14 cellular contexts compared by ENCODE assay signal in the genomic region with DNA sequence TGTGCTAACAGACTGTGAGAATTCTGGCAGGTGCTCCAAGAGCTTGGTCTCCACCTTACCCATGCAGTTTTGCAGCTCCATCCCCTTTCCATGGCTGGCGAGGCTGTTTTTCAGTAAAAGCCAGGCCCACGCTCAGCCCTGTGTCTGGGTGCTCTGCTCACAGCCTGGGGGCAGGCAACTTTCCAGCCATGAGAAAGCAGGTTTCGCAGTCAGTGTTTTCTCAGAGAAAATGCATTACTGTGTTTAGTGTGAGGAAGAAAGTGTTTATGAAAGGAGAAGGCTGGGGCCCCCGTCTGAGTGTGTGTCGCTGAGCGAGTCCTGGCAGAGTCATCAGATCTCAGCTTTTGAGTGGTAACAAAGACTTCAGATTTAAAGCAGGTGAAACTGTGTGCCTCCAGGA.
DNase-seq lines count a peak whose midpoint lies in the region; ATAC-seq and TF ChIP-seq lines count a peak whose summit lies in the region.
"Had no signal": no experiment of that assay in that cellular context is flagged by ENCODE, and none has a peak within 500 bp of the region (broad histone marks: within the 10 kb centered on the region; RNA-seq: fewer than 3 reads in every experiment).

No MANE protein-coding gene starts in this region.

- no peak overlapping the region for H2BK12ac ChIP-seq in H9 (ENCODE audit: insufficient read length, low read depth, low read length)

- no peaks in the 10 kb centered on the region; the same call in 1 of the 2 replicates for H3K27me3 Mint-ChIP-seq in H9 (ENCODE audit: low read depth)
- H3K27me3 Mint-ChIP-seq in neural crest cell (ENCODE audit: low read depth), result no peaks in the 10 kb centered on the region

- no CpG with 5 or more reads among the region's 6 CpGs for whole genome bisulfite sequencing in H9 (ENCODE audit: extremely low coverage, insufficient read length, low lambda C conversion rate)
- 42% methylated on average over 6 of the region's 6 CpGs for WGBS in esophagus muscularis mucosa
- WGBS in SK-N-SH (ENCODE audit: low lambda C conversion rate), result 3% methylated on average over 6 of the region's 6 CpGs

- CTCF ChIA-PET in SK-N-SH (lab: Yijun Ruan, JAX), result no interaction called here

- no peak overlapping the region for H4K5ac ChIP-seq in H9 (ENCODE audit: insufficient read length, low read depth, low read length)

- no peak for TF ChIP-seq EP300 in esophagus muscularis mucosa (IDR thresholded peaks at IDR 0.05)
- no peak for TF ChIP-seq EP300 in SK-N-SH (IDR thresholded peaks at IDR 0.05; ENCODE audit: borderline replicate concordance in 1 of 2, low read depth in 1 of 2, low read length in 1 of 2)

- H3K4me1 Mint-ChIP-seq in H9 (peaks cover 9 to 10% of the 10 kb centered on the region in 2 experiments), neural crest cell (peaks cover 16% of the 10 kb centered on the region)

- H3K4ac ChIP-seq in H9 (ENCODE audit: low read depth, low read length), result no peak overlapping the region

- H2AFZ ChIP-seq in H9 (ENCODE audit: low read length), result peak overlapping the region; percentile 73
- no peak overlapping the region for H2AFZ ChIP-seq in SK-N-SH (ENCODE audit: low read depth)

- no peak overlapping the region for H3T11ph ChIP-seq in H9 (ENCODE audit: low read length)

- no peak overlapping the region for H2AK5ac ChIP-seq in H9 (ENCODE audit: insufficient read length, low read length)

- H3K9me3 Mint-ChIP-seq in H9, result peaks cover 3 to 15% of the 10 kb centered on the region in 2 experiments; a peak in 3 of 5 replicates
- H3K9me3 Mint-ChIP-seq in neural crest cell, result peaks cover 5% of the 10 kb centered on the region

- POLR2A ChIA-PET in SK-N-SH (lab: Yijun Ruan, JAX), result no interaction called here

- TF ChIP-seq CTCF in H9 (conservative IDR thresholded peaks at IDR 0.05), result no peak
- no peak for TF ChIP-seq CTCF in esophagus muscularis mucosa (IDR thresholded peaks at IDR 0.05)
- TF ChIP-seq CTCF in neural crest cell (conservative IDR thresholded peaks at IDR 0.05), result no peak
- TF ChIP-seq CTCF in SK-N-SH (IDR thresholded peaks at IDR 0.05), result no peak

- H2BK20ac ChIP-seq in H9 (ENCODE audit: low read depth, low read length, poor library complexity, severe bottlenecking), result no peak overlapping the region

- H3K9me2 ChIP-seq in SK-N-SH, result no peaks in the 10 kb centered on the region

- H3K4me3 Mint-ChIP-seq in H9 (no peak overlapping the region), neural crest cell (no peak overlapping the region)

- H3K79me2 ChIP-seq in H9 (ENCODE audit: insufficient read depth, low read length) (no peaks in the 10 kb centered on the region), SK-N-SH (ENCODE audit: insufficient read depth) (no peaks in the 10 kb centered on the region)

- no peak overlapping the region for H4K8ac ChIP-seq in H9 (replicated peaks; ENCODE audit: insufficient read length, low read depth, low read length)

- no peak for DNase-seq in H9
- peak; percentile 64 for DNase-seq in esophagus muscularis mucosa (ENCODE audit: extremely low spot score)
- no peak for DNase-seq in neural crest cell (ENCODE audit: low read depth, low spot score)
- DNase-seq in SK-N-SH, result no peak
- DNase-seq in hippocampal formation (lab: John Stamatoyannopoulos, UW), result no peak
- DNase-seq: NCI-H1048, NCI-H1694, NCI-H345, NCI-H526 treated with DMSO at 0.1 percent for 48 hours had no signal

- ATAC-seq in GM18502 (IDR thresholded peaks at IDR 0.05; ENCODE audit: poor library complexity, unreplicated experiment), result no peak
- ATAC-seq: A549 had no signal

- intact Hi-C loops in esophagus muscularis mucosa (cut with DNase I), result no loop called here

- H3K4me3 ChIP-seq in esophagus muscularis mucosa (no peak overlapping the region), stomach smooth muscle (ENCODE audit: low read length in 2 of 2) (no peak overlapping the region), SK-N-SH (ENCODE audit: low read depth in 2 of 2, low read length in 1 of 2) (no peak overlapping the region)
- H3K4me3 ChIP-seq: A549, HAP-1 had no signal

- no peak overlapping the region for H3K56ac ChIP-seq in H9 (ENCODE audit: insufficient read length, low read depth, low read length)

- H4K20me1 ChIP-seq in H9 (ENCODE audit: control insufficient read depth, insufficient read depth, insufficient read length) (no peaks in the 10 kb centered on the region), SK-N-SH (ENCODE audit: insufficient read depth) (no peaks in the 10 kb centered on the region)

- H3K9ac ChIP-seq in H9 (ENCODE audit: extremely low read depth, insufficient read length, low read length), result no peak overlapping the region
- no peak overlapping the region for H3K9ac ChIP-seq in stomach smooth muscle (ENCODE audit: low read length in 2 of 2)
- no peak overlapping the region for H3K9ac ChIP-seq in SK-N-SH

- peak overlapping the region; percentile 74; the same call in 1 of the 2 replicates for H3K14ac ChIP-seq in H9 (ENCODE audit: insufficient read depth, low read length)

- H3K36me3 Mint-ChIP-seq in H9 (ENCODE audit: insufficient read depth in 1 of 3, low read depth in 3 of 3), result 0 out of 7 replicates have a peak, but pooled peaks cover 0 to 7% (median 2%) of the 10 kb centered on the region in 3 experiments
- peaks cover 2% of the 10 kb centered on the region for H3K36me3 Mint-ChIP-seq in neural crest cell (ENCODE audit: low read depth)

- H3K27ac ChIP-seq in H9 (ENCODE audit: insufficient read length, low read depth, low read length) (no peak overlapping the region), esophagus muscularis mucosa (replicated peaks in 1 of 4) (no peak overlapping the region), stomach smooth muscle (ENCODE audit: low read length) (peak overlapping the region; percentile 18), SK-N-SH (ENCODE audit: low read depth in 2 of 2, low read length in 1 of 2) (no peak overlapping the region)
- H3K27ac ChIP-seq: A549, C4-2B had no signal

- no peak for TF ChIP-seq RAD21 in SK-N-SH (IDR thresholded peaks at IDR 0.05; ENCODE audit: low read length)

- peaks cover 4% of the 10 kb centered on the region for H3K23me2 ChIP-seq in H9 (ENCODE audit: insufficient read length, low read depth, low read length, poor library complexity, severe bottlenecking)

- TF ChIP-seq POLR2A in esophagus muscularis mucosa (IDR thresholded peaks at IDR 0.05; ENCODE audit: low read depth), result no peak

- H3K9me3 ChIP-seq in H9 (ENCODE audit: control insufficient read depth, low read depth, low read length) (no peaks in the 10 kb centered on the region), esophagus muscularis mucosa (no peaks in the 10 kb centered on the region), stomach smooth muscle (ENCODE audit: control insufficient read depth in 2 of 2, low read length in 2 of 2) (no peaks in the 10 kb centered on the region), SK-N-SH (no peaks in the 10 kb centered on the region)
- H3K9me3 ChIP-seq: A549, HAP-1 had no signal

- H2BK5ac ChIP-seq in H9 (ENCODE audit: insufficient read length, low read length), result no peak overlapping the region

- H4K91ac ChIP-seq in H9 (ENCODE audit: insufficient read length, low read depth, low read length), result no peak overlapping the region

- no peak overlapping the region for H2BK120ac ChIP-seq in H9 (ENCODE audit: low read depth, low read length, poor library complexity, severe bottlenecking)

- no peak overlapping the region for H2BK15ac ChIP-seq in H9 (ENCODE audit: low read depth, low read length)

- H3K4me1 ChIP-seq in H9 (ENCODE audit: insufficient read depth, low read length), result no peaks in the 10 kb centered on the region; the same call in 1 of the 2 replicates
- H3K4me1 ChIP-seq in esophagus muscularis mucosa, result no peaks in the 10 kb centered on the region
- peaks cover 22% of the 10 kb centered on the region for H3K4me1 ChIP-seq in stomach smooth muscle (ENCODE audit: control insufficient read depth, insufficient read depth, low read length)
- no peaks in the 10 kb centered on the region for H3K4me1 ChIP-seq in SK-N-SH (ENCODE audit: control insufficient read depth in 1 of 2, insufficient read depth in 2 of 2, low read depth in 1 of 2, low read length in 1 of 2)
- H3K4me1 ChIP-seq: A549, HAP-1 had no signal

- H3K27ac Mint-ChIP-seq in H9, result peak overlapping the region in 2 of 3 experiments; percentile 44 to 72; a peak in 3 of 7 replicates
- peak overlapping the region; percentile 76 for H3K27ac Mint-ChIP-seq in neural crest cell (ENCODE audit: unreplicated experiment)

- H3F3A ChIP-seq in SK-N-SH (replicated peaks; ENCODE audit: insufficient read depth), result no peaks in the 10 kb centered on the region

- no peak overlapping the region for H3K18ac ChIP-seq in H9 (ENCODE audit: insufficient read length, low read depth, low read length)

- H3K4me2 ChIP-seq in H9 (ENCODE audit: insufficient read depth, insufficient read length, low read length) (no peak overlapping the region), SK-N-SH (no peak overlapping the region)
- H3K4me2 ChIP-seq: A549 had no signal

- H3K36me3 ChIP-seq in esophagus muscularis mucosa (no peaks in the 10 kb centered on the region), stomach smooth muscle (ENCODE audit: control insufficient read depth in 2 of 2, insufficient read depth in 2 of 2, low read length in 2 of 2) (no peaks in the 10 kb centered on the region), SK-N-SH (replicated peaks in 1 of 2; ENCODE audit: control insufficient read depth in 1 of 2, insufficient read depth in 2 of 2, low read length in 1 of 2) (no peaks in the 10 kb centered on the region)
- H3K36me3 ChIP-seq: HAP-1 had no signal

- H3K79me1 ChIP-seq in H9 (ENCODE audit: insufficient read depth, low read depth, low read length, poor library complexity, severe bottlenecking), result no peaks in the 10 kb centered on the region

- H3K23ac ChIP-seq in H9 (ENCODE audit: insufficient read length, low read depth, low read length), result no peak overlapping the region

- no peaks in the 10 kb centered on the region for H3K27me3 ChIP-seq in H9 (ENCODE audit: insufficient read depth, low read length)
- H3K27me3 ChIP-seq in esophagus muscularis mucosa, result no peaks in the 10 kb centered on the region
- no peaks in the 10 kb centered on the region for H3K27me3 ChIP-seq in stomach smooth muscle (ENCODE audit: control insufficient read depth in 1 of 2, insufficient read depth in 2 of 2, low read length in 2 of 2)
- no peaks in the 10 kb centered on the region for H3K27me3 ChIP-seq in SK-N-SH (ENCODE audit: insufficient read depth)

TF ChIP-seq in SK-N-SH, 30 proteins besides CTCF, POLR2A, EP300 and RAD21 (continues in another document):
- TF ChIP-seq RXRA (IDR thresholded peaks at IDR 0.05; ENCODE audit: borderline replicate concordance, low read depth), result no peak
